ENCODE assay signal across 8 cellular contexts in the genomic region with DNA sequence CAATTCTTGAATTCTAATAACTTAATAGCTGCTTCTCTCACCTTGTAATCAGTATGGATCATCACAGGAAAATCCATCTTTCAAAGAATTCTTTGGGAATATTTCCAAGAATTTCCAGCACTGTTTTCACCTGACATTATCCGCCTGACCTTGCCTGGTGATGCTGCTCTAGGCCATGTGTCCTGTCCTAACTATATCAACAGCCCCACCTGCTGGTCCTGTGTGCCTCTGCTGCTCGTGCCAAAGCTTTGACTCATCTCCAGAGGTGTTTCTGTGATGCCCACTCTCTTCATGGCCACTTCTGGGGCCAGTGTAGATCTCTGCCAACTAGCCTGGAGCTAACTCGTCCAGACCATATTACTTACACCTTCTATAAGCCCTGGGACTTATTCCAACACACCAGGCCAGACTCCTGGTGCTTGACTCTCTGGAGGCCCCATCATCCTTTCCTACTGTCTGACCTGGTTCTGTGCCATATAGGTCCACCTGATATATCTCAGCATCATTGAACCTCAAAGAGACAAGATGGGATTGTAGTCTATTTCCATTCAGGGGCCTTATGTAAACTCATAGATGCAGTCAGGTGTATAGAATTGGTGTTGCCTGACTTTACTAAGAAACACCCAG.
DNase-seq lines count a peak whose midpoint lies in the region; ATAC-seq and TF ChIP-seq lines count a peak whose summit lies in the region.

No MANE protein-coding gene starts in this region.

- peak; percentile 75 for ATAC-seq in HG02798 (IDR thresholded peaks at IDR 0.05; ENCODE audit: poor library complexity, unreplicated experiment)

- peak; percentile 94 to 97 for TF ChIP-seq RAD21 in liver (IDR thresholded peaks at IDR 0.05)

- H3K27ac ChIP-seq in liver (ENCODE audit: low read depth in 1 of 2, low read length in 2 of 2) = no peak overlapping the region

- in situ Hi-C loops in GM13976 (cut with MboI; ENCODE audit: low sequenced_read_pairs, unreplicated experiment) = no loop called here

- H3K36me3 ChIP-seq in liver (ENCODE audit: control insufficient read depth in 4 of 4, insufficient read depth in 3 of 4, low read depth in 1 of 4, low read length in 3 of 4) = no peaks in the 10 kb centered on the region

- 20% methylated on average over 3 of the region's 3 CpGs for WGBS in liver

- H3K9ac ChIP-seq in liver (ENCODE audit: low read depth in 1 of 2, low read length in 2 of 2) = no peak overlapping the region

- no peaks in the 10 kb centered on the region for H3K27me3 ChIP-seq in liver (ENCODE audit: control insufficient read depth in 4 of 4, insufficient read depth in 4 of 4, low read length in 3 of 4)

- H3K9me3 ChIP-seq in liver (ENCODE audit: control insufficient read depth in 4 of 4, low read length in 3 of 4) = no peaks in the 10 kb centered on the region

- DNase-seq in GM13976 (ENCODE audit: low spot score) = peak; percentile 68
- peak; percentile 62 for DNase-seq in NCI-H2227 (lab: John Stamatoyannopoulos, UW; ENCODE audit: unreplicated experiment)
- peak; percentile 49 to 56 for DNase-seq in activated CD4-positive, alpha-beta T cell treated with anti-CD3 and anti-CD28 coated beads for 24 hours (ENCODE audit: low read depth in 2 of 2)
- peak; percentile 49 for DNase-seq in cerebellar cortex (ENCODE audit: low spot score)
- DNase-seq in stimulated activated CD8-positive, alpha-beta memory T cell treated with anti-CD3 and anti-CD28 coated beads, Interleukin-15, amount 100 ng/mL, for 48 hours (ENCODE audit: low read depth in 2 of 2) = peak; percentile 44 to 45
- DNase-seq in NCI-H1048 (lab: John Stamatoyannopoulos, UW) = no peak

- TF ChIP-seq CTCF in GM13976 (IDR thresholded peaks at IDR 0.05; ENCODE audit: borderline replicate concordance, control extremely low read depth, extremely low read depth, insufficient read depth, missing control alignments) (peak; percentile 85), liver (IDR thresholded peaks at IDR 0.05; ENCODE audit: low read depth, low read length, missing input control) (peak; percentile 87)

- H3K4me3 ChIP-seq in liver (ENCODE audit: low read depth in 1 of 3, low read length in 3 of 3) = no peak overlapping the region

- peaks cover 0 to 8% (median 5%) of the 10 kb centered on the region in 4 donors for H3K4me1 ChIP-seq in liver (ENCODE audit: control insufficient read depth in 4 of 4, insufficient read depth in 4 of 4, low read length in 3 of 4)

TF ChIP-seq in liver, 16 proteins besides CTCF, POLR2A, EP300 and RAD21:
- TF ChIP-seq FOXA2 (IDR thresholded peaks at IDR 0.05) = no peak
- TF ChIP-seq RXRA (IDR thresholded peaks at IDR 0.05) = no peak
- no peak for TF ChIP-seq HNF4G (IDR thresholded peaks at IDR 0.05)
- TF ChIP-seq, protein P1, sequence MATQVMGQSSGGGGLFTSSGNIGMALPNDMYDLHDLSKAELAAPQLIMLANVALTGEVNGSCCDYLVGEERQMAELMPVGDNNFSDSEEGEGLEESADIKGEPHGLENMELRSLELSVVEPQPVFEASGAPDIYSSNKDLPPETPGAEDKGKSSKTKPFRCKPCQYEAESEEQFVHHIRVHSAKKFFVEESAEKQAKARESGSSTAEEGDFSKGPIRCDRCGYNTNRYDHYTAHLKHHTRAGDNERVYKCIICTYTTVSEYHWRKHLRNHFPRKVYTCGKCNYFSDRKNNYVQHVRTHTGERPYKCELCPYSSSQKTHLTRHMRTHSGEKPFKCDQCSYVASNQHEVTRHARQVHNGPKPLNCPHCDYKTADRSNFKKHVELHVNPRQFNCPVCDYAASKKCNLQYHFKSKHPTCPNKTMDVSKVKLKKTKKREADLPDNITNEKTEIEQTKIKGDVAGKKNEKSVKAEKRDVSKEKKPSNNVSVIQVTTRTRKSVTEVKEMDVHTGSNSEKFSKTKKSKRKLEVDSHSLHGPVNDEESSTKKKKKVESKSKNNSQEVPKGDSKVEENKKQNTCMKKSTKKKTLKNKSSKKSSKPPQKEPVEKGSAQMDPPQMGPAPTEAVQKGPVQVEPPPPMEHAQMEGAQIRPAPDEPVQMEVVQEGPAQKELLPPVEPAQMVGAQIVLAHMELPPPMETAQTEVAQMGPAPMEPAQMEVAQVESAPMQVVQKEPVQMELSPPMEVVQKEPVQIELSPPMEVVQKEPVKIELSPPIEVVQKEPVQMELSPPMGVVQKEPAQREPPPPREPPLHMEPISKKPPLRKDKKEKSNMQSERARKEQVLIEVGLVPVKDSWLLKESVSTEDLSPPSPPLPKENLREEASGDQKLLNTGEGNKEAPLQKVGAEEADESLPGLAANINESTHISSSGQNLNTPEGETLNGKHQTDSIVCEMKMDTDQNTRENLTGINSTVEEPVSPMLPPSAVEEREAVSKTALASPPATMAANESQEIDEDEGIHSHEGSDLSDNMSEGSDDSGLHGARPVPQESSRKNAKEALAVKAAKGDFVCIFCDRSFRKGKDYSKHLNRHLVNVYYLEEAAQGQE (IDR thresholded peaks at IDR 0.05) = no peak
